In genomic region chr19:18000480-18000980, GRCh38 we compare ENCODE assay signal across 8 cellular contexts. TPM values are rescaled to one million over a fixed set of nuclear protein-coding genes. Genes with fewer than 3 reads are reported as not detected.
A peak's percentile ranks its signal among the peaks of the same experiment; 100 is the strongest.
DNase-seq lines count a peak whose midpoint lies in the region; ATAC-seq and TF ChIP-seq lines count a peak whose summit lies in the region.

No MANE protein-coding gene starts in this region.

- no peak overlapping the region for H3K9ac ChIP-seq in MM.1S (ENCODE audit: low read length)

- peak overlapping the region; percentile 29; the same call in 1 of the 2 replicates for H3K4me2 ChIP-seq in MM.1S (ENCODE audit: low read depth, low read length)

- no peak overlapping the region for H3K27ac ChIP-seq in MM.1S (ENCODE audit: low read length)
- H3K27ac ChIP-seq in ovary, result peak overlapping the region; percentile 57 to 78

- H3K4me1 ChIP-seq in MM.1S (ENCODE audit: low read length) (no peaks in the 10 kb centered on the region), ovary (ENCODE audit: insufficient read depth) (peaks cover 5% of the 10 kb centered on the region)

- no peaks in the 10 kb centered on the region for H3K36me3 ChIP-seq in MM.1S (replicated peaks; ENCODE audit: insufficient read depth, low read length)
- H3K36me3 ChIP-seq in ovary, result no peaks in the 10 kb centered on the region

- no peaks in the 10 kb centered on the region for H3K9me3 Mint-ChIP-seq in dendritic cell treated with granulocyte-macrophage colony-stimulating factor and Interleukin-4, amounts not matched to agents 40 ng/mL and 50 ng/mL, for 4 days

- peaks cover 37% of the 10 kb centered on the region for H3K36me3 Mint-ChIP-seq in dendritic cell treated with granulocyte-macrophage colony-stimulating factor and Interleukin-4, amounts not matched to agents 40 ng/mL and 50 ng/mL, for 4 days (ENCODE audit: low read depth)

- no peaks in the 10 kb centered on the region for H3K9me2 ChIP-seq in MM.1S (replicated peaks; ENCODE audit: insufficient read depth, low read length)

- 18 to 19% (median 18%) methylated on average over 21 of the region's 21 CpGs for WGBS in ovary, 3 donors

- TF ChIP-seq POLR2A in ovary (IDR thresholded peaks at IDR 0.05), result no peak

- H3K27ac Mint-ChIP-seq in dendritic cell treated with granulocyte-macrophage colony-stimulating factor and Interleukin-4, amounts not matched to agents 40 ng/mL and 50 ng/mL, for 4 days, result peak overlapping the region; percentile 91

- H3K4me3 ChIP-seq in MM.1S (ENCODE audit: low read length), result no peak overlapping the region
- peak overlapping the region; percentile 74 for H3K4me3 ChIP-seq in ovary

- H3K27me3 ChIP-seq in MM.1S (replicated peaks; ENCODE audit: insufficient read depth, low read length) (peaks cover 69% of the 10 kb centered on the region), ovary (no peaks in the 10 kb centered on the region)

- no peak for TF ChIP-seq EP300 in ovary (IDR thresholded peaks at IDR 0.05)

- no peaks in the 10 kb centered on the region for H3K79me2 ChIP-seq in MM.1S (ENCODE audit: low read length)

- H3K4me3 Mint-ChIP-seq in dendritic cell treated with granulocyte-macrophage colony-stimulating factor and Interleukin-4, amounts not matched to agents 40 ng/mL and 50 ng/mL, for 4 days, result peak overlapping the region; percentile 89

- TF ChIP-seq CTCF in MM.1S (IDR thresholded peaks at IDR 0.05; ENCODE audit: low read length), result no peak
- TF ChIP-seq CTCF in ovary (IDR thresholded peaks at IDR 0.05), result no peak

- H3F3A ChIP-seq in MM.1S (ENCODE audit: insufficient read depth, low read length), result no peaks in the 10 kb centered on the region

- H3K4me1 Mint-ChIP-seq in dendritic cell treated with granulocyte-macrophage colony-stimulating factor and Interleukin-4, amounts not matched to agents 40 ng/mL and 50 ng/mL, for 4 days (ENCODE audit: low read depth), result peaks cover 58% of the 10 kb centered on the region

- ATAC-seq in GM19351 (IDR thresholded peaks at IDR 0.05; ENCODE audit: unreplicated experiment), result no peak

- no peaks in the 10 kb centered on the region for H4K20me1 ChIP-seq in MM.1S (ENCODE audit: insufficient read depth, low read length)

- H3K9me3 ChIP-seq in MM.1S (replicated peaks; ENCODE audit: insufficient read depth, low read length), result no peaks in the 10 kb centered on the region
- H3K9me3 ChIP-seq in ovary, result no peaks in the 10 kb centered on the region

- peaks cover 6% of the 10 kb centered on the region for H3K27me3 Mint-ChIP-seq in dendritic cell treated with granulocyte-macrophage colony-stimulating factor and Interleukin-4, amounts not matched to agents 40 ng/mL and 50 ng/mL, for 4 days

- H2AFZ ChIP-seq in MM.1S (ENCODE audit: low read length), result no peak overlapping the region

- DNase-seq in GF-D8 (lab: John Stamatoyannopoulos, UW) (peak; percentile 36), MM.1S (no peak), ovary (no peak), GOT3 (lab: John Stamatoyannopoulos, UW) (no peak)
- no peak for DNase-seq in activated effector memory CD4-positive, alpha-beta T cell treated with anti-CD3 and anti-CD28 coated beads, Interleukin-2, amount 50 U/mL, for 16 hours
- no peak for DNase-seq in effector CD8-positive, alpha-beta T cell (lab: John Stamatoyannopoulos, UW)

- intact Hi-C loops in dendritic cell treated with granulocyte-macrophage colony-stimulating factor and Interleukin-4, amounts not matched to agents 40 ng/mL and 50 ng/mL, for 4 days (cut with micrococcal nuclease), result loop anchor here (10.0 kb wide), 1 partner anchor 174 kb away; the partner anchor contains the start of gene IFI30
- intact Hi-C loops in ovary (cut with DNase I), result loop anchor here in 2 of 4 donors (10.0 kb wide), 2 partner anchors 254 to 424 kb away; a partner anchor contains a TSS

RNA-seq across cellular contexts. Expression of gene ARRDC2, which starts 7.4 kb away (rescaled TPM):
- 10 to 100 TPM in 5 of 7 donors, 1 to 10 TPM in 2; 6.8 to 22.8 (median 12.2) TPM for total RNA-seq in ovary
- polyA plus RNA-seq in ovary, result 10 to 100 TPM; 12.9 to 14.7 TPM

RNA-seq across cellular contexts. Expression of gene KCNN1, which starts 33.6 kb away (rescaled TPM):
- total RNA-seq in ovary, result 1 to 10 TPM in 4 of 7 donors, under 1 TPM in 2, not detected in 1; 0.33 to 5.9 (median 2.2) TPM
- 1 to 10 TPM in 1 of 2 donors, under 1 TPM in 1; 1.00 to 1.7 TPM for polyA plus RNA-seq in ovary
